In genomic region chr6:47169785-47170685, GRCh38 we compare ENCODE assay signal across 12 cellular contexts.
A peak's percentile ranks its signal among the peaks of the same experiment; 100 is the strongest.
DNase-seq lines count a peak whose midpoint lies in the region; ATAC-seq and TF ChIP-seq lines count a peak whose summit lies in the region.
"Had no signal": no experiment of that assay in that cellular context is flagged by ENCODE, and none has a peak within 500 bp of the region (broad histone marks: within the 10 kb centered on the region; RNA-seq: fewer than 3 reads in every experiment).

No MANE protein-coding gene starts in this region.

- H3K9me3 Mint-ChIP-seq in HFFc6 = no peaks in the 10 kb centered on the region
- peaks cover 0 to 4% (median 3%) of the 10 kb centered on the region in 3 donors for H3K9me3 Mint-ChIP-seq in T-cell

- DNase-seq in HFFc6 = peak; percentile 50
- peak; percentile 99 for DNase-seq in RPMI7951 (ENCODE audit: low read depth)
- DNase-seq in fibroblast of the conjunctiva (ENCODE audit: low read depth) = peak; percentile 93
- peak; percentile 75 for DNase-seq in skeletal muscle cell (ENCODE audit: low read depth)
- DNase-seq in prostate gland (ENCODE audit: low spot score) = no peak
- no peak for DNase-seq in T-cell
- no peak for DNase-seq in activated effector memory CD4-positive, alpha-beta T cell treated with anti-CD3 and anti-CD28 coated beads, Interleukin-2, amount 50 U/mL, for 16 hours
- no peak for DNase-seq in NCI-H2171 treated with DMSO at 0.1 percent for 48 hours (lab: John Stamatoyannopoulos, UW)
- DNase-seq: activated CD8-positive, alpha-beta memory T cell treated with anti-CD3 and anti-CD28 coated beads, Interleukin-2, amount 50 U/mL, for 48 hours; NCI-H1417 treated with DMSO at 0.1 percent for 48 hours; tibial artery had no signal

- H3K36me3 ChIP-seq in prostate gland = no peaks in the 10 kb centered on the region
- H3K36me3 ChIP-seq: ascending aorta, tibial artery had no signal

- H3K36me3 Mint-ChIP-seq in HFFc6 (ENCODE audit: low read depth) (0 out of 2 replicates have a peak, but pooled peaks cover 6% of the 10 kb centered on the region), T-cell (no peaks in the 10 kb centered on the region)

- H3K27me3 Mint-ChIP-seq in HFFc6 (ENCODE audit: insufficient read depth) (no peaks in the 10 kb centered on the region), T-cell (no peaks in the 10 kb centered on the region)

- H3K4me3 Mint-ChIP-seq in HFFc6 (peak overlapping the region; percentile 51; the same call in 1 of the 2 replicates), T-cell (no peak overlapping the region)

- H3K4me3 ChIP-seq in skeletal muscle cell (ENCODE audit: low read depth, low read length) (no peak overlapping the region), prostate gland (no peak overlapping the region)
- H3K4me3 ChIP-seq: ascending aorta, tibial artery had no signal

- H3K9me3 ChIP-seq in prostate gland = no peaks in the 10 kb centered on the region
- H3K9me3 ChIP-seq: ascending aorta, tibial artery had no signal

- no peak overlapping the region for H3K27ac ChIP-seq in prostate gland
- H3K27ac ChIP-seq: ascending aorta, tibial artery had no signal

- H3K4me1 Mint-ChIP-seq in HFFc6 (ENCODE audit: low read depth) = peaks cover 50% of the 10 kb centered on the region
- H3K4me1 Mint-ChIP-seq in T-cell = no peaks in the 10 kb centered on the region

- CTCF ChIA-PET in T-cell (lab: Charles Lee) = no interaction called here

- POLR2A ChIA-PET in T-cell (lab: Charles Lee) = no interaction called here

- H3K27me3 ChIP-seq in prostate gland (replicated peaks; ENCODE audit: insufficient read depth) = no peaks in the 10 kb centered on the region
- H3K27me3 ChIP-seq: ascending aorta, tibial artery had no signal

- H3K27ac Mint-ChIP-seq in HFFc6 = peak overlapping the region; percentile 81
- no peak overlapping the region for H3K27ac Mint-ChIP-seq in T-cell

- WGBS in prostate gland = 83% methylated on average over 2 of the region's 2 CpGs

- TF ChIP-seq CTCF in HFFc6 (IDR thresholded peaks at IDR 0.05) (no peak), prostate gland (IDR thresholded peaks at IDR 0.05) (no peak)

- no peak for ATAC-seq in T-cell (replicated peaks in 1 of 4)

- no peaks in the 10 kb centered on the region for H3K4me1 ChIP-seq in prostate gland (replicated peaks)
- H3K4me1 ChIP-seq: ascending aorta, tibial artery had no signal

- no peak for TF ChIP-seq POLR2A in prostate gland (IDR thresholded peaks at IDR 0.05)

- intact Hi-C loops in prostate gland (cut with DNase I) = no loop called here

Comparison
In these comparisons a context has a peak if more than half of its experiments do, and no peak if none do; other contexts are left out.
1. DNase-seq: peak in HFFc6 (single experiment), RPMI7951 (single experiment), fibroblast of the conjunctiva (single experiment) and skeletal muscle cell (single experiment); none in prostate gland (single experiment), T-cell (0 of 34), activated effector memory CD4-positive, alpha-beta T cell treated with anti-CD3 and anti-CD28 coated beads, Interleukin-2, amount 50 U/mL, for 16 hours (single experiment) and NCI-H2171 treated with DMSO at 0.1 percent for 48 hours (single experiment).